Comparison of ENCODE assay signal across 23 cellular contexts in the genomic region with DNA sequence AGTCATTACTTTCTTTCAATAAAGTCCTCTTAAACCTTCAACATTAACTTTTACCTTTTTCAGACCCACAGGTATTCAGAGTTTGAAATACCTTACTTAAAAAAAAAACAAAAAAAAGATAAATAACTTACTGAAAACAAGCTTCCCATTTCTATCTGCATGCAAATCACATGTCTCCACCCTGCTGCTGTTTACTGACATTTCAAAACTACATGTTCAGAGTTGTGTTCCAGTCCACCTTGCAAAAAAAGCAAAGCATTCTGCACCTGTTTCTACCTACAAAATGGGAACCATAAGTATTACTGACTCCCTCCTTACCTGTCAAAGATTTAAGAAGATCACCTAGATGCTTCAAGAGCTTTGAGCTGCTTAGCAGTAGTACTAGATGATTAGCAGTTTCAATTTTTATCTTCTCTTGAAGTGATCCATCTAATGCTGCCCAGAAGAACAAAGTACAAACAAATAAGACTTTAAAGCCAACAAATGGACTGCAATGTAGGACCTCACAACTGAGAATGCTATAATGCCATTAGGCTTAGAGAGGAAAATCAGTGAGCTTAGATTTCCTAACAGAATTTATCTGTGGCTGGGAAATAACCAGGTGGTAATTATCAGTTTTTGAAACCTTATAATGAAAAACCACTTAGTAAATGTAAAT.
"Had no signal": no experiment of that assay in that cellular context is flagged by ENCODE, and none has a peak within 500 bp of the region (broad histone marks: within the 10 kb centered on the region; RNA-seq: fewer than 3 reads in every experiment).

No MANE protein-coding gene starts in this region.

- H3K27ac ChIP-seq: KMS-11, WERI-Rb-1 had no signal

- FAIRE-seq: astrocyte had no signal

- H3K27me3 Mint-ChIP-seq: activated naive CD8-positive, alpha-beta T cell; brain; central memory CD8-positive, alpha-beta T cell; T-cell had no signal

- H3K4me2 ChIP-seq: KMS-11 had no signal

- DNase-seq: activated CD4-positive, alpha-beta T cell treated with anti-CD3 and anti-CD28 coated beads for 48 hours; activated CD4-positive, alpha-beta T cell treated with anti-CD3 and anti-CD28 coated beads, Interleukin-2, amount 50 U/mL, for 48 hours; activated effector memory CD4-positive, alpha-beta T cell treated with Interleukin-2 at 50 U/mL for 16 hours; activated naive CD4-positive, alpha-beta T cell; activated T-cell treated with anti-CD3 and anti-CD28 coated beads for 4 hours; amygdala; NCI-H1092; NCI-H1417; NCI-H1930; NCI-H345; NCI-H510A; NCI-H526 treated with DMSO at 0.1 percent for 48 hours; NCI-H82; SIG-M5; T-cell; T-helper 2 cell; WERI-Rb-1 had no signal

- H3K4me3 Mint-ChIP-seq: activated naive CD8-positive, alpha-beta T cell; brain; central memory CD8-positive, alpha-beta T cell; T-cell had no signal

- ATAC-seq: activated CD4-positive, CD25-positive, alpha-beta regulatory T cell treated with anti-CD3 and anti-CD28 coated beads, Interleukin-2, amount 50 U/mL, for 24 hours; T-cell had no signal

- H3K9me3 Mint-ChIP-seq: brain; central memory CD8-positive, alpha-beta T cell; T-cell had no signal

- H3K4me1 Mint-ChIP-seq: brain had no signal

- H3K27ac Mint-ChIP-seq: activated naive CD8-positive, alpha-beta T cell; brain had no signal
